Comparison of ENCODE assay signal across 1 cellular context in genomic region chr2:135825131-135825854, GRCh38.
TF ChIP-seq lines count a peak whose summit lies in the region.

No MANE protein-coding gene starts in this region.

TF ChIP-seq in H1, 55 proteins besides CTCF, POLR2A, EP300 and RAD21:
- TF ChIP-seq ZNF274 (IDR thresholded peaks at IDR 0.05; ENCODE audit: borderline replicate concordance, extremely low read depth, low read length) (no peak), CEBPB (IDR thresholded peaks at IDR 0.05; ENCODE audit: low read depth, low read length) (no peak), SRF (IDR thresholded peaks at IDR 0.05; ENCODE audit: low read depth, low read length) (no peak)
